In the genomic region with DNA sequence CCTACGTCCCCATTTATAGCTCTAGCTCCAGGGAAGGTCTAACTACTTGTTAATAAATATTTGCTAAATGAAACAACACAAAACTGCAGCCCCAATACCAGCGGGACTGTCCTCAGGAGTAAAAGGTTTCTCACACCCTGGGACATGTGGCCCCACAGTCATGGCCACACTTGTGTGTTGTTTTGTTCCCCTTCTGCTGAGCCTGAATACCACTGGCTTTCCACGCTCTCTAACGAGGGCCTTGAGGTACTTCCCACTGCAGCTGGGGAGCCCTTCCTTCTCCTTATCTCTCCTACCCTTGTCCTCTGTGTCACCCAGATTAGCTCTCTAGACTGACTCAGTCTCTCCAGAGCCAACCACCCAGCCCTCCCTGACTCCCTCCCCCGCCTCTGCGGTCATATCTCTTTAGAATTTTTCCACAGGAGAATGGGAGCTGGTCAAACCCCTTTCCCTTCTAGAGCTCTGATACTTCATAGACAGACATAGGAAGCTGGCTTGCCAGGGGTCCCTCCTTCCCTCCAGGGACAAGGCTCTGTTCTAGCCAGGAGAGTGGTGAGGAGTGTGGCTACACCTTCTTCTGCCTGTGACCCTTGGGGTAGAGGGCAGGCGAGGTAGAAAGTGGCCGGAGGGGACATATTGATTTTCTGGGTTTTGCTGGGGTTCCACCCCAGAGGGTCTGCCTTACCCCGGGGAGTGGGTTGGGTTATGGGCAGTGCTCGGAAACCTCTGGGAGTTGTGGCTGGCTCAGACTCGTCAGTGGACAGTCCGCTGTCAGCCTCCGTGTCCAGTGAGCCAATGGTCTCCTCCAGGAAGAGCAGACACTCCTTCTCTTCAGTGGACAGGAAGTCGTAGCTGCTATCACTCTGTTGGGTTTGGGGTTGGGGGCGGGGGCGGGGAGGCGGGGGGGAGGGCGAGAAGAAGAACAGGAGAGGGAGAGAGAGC, we compare ENCODE assay signal across 11 cellular contexts. TPM values are rescaled to one million over a fixed set of nuclear protein-coding genes. Genes with fewer than 3 reads are reported as not detected.
A peak's percentile ranks its signal among the peaks of the same experiment; 100 is the strongest.
DNase-seq lines count a peak whose midpoint lies in the region; ATAC-seq lines count a peak whose summit lies in the region.
"Had no signal": no experiment of that assay in that cellular context is flagged by ENCODE, and none has a peak within 500 bp of the region (broad histone marks: within the 10 kb centered on the region; RNA-seq: fewer than 3 reads in every experiment).

No MANE protein-coding gene starts in this region.

- ATAC-seq in Right ventricle myocardium inferior, result peak; percentile 29
- ATAC-seq in activated CD8-positive, alpha-beta memory T cell treated with anti-CD3 and anti-CD28 coated beads, Interleukin-2, amount 10 ng/mL, durations not matched to agents 7 days and 5 days, result no peak

- H3K27me3 ChIP-seq in mesendoderm (ENCODE audit: insufficient read depth, low read length, poor library complexity), result no peaks in the 10 kb centered on the region

- no peaks in the 10 kb centered on the region for H3K36me3 ChIP-seq in mesendoderm (ENCODE audit: control insufficient read depth, insufficient read depth, low read length)

- peak overlapping the region; percentile 89 for H3K27ac Mint-ChIP-seq in dendritic cell treated with granulocyte-macrophage colony-stimulating factor and Interleukin-4, amounts not matched to agents 40 ng/mL and 50 ng/mL, for 4 days
- H3K27ac Mint-ChIP-seq in activated CD8-positive, alpha-beta memory T cell treated with anti-CD3 and anti-CD28 coated beads, Interleukin-2, amount 10 ng/mL, durations not matched to agents 7 days and 5 days, result no peak overlapping the region

- peaks cover 56% of the 10 kb centered on the region for H3K4me1 Mint-ChIP-seq in dendritic cell treated with granulocyte-macrophage colony-stimulating factor and Interleukin-4, amounts not matched to agents 40 ng/mL and 50 ng/mL, for 4 days (ENCODE audit: low read depth)
- peaks cover 3% of the 10 kb centered on the region for H3K4me1 Mint-ChIP-seq in activated CD8-positive, alpha-beta memory T cell treated with anti-CD3 and anti-CD28 coated beads, Interleukin-2, amount 10 ng/mL, durations not matched to agents 7 days and 5 days

- peaks cover 14% of the 10 kb centered on the region for H3K4me1 ChIP-seq in mesendoderm (ENCODE audit: control insufficient read depth, low read depth, low read length)

- no peaks in the 10 kb centered on the region for H3K79me2 ChIP-seq in mesendoderm (ENCODE audit: control insufficient read depth, insufficient read depth, low read length)

- H3K56ac ChIP-seq in mesendoderm (ENCODE audit: low read length), result peak overlapping the region; percentile 35

- no CpG with 5 or more reads among the region's 18 CpGs for WGBS in mesendoderm (ENCODE audit: extremely low coverage, insufficient coverage, low lambda C conversion rate)

- H3K79me1 ChIP-seq in mesendoderm (ENCODE audit: low read length), result no peaks in the 10 kb centered on the region

- intact Hi-C loops in Right ventricle myocardium inferior (cut with DNase I) (no loop called here), cardiac septum (cut with DNase I) (loop anchor here (5.0 kb wide), 1 partner anchor 43 kb away; no protein-coding TSS in a partner anchor), posterior vena cava (cut with DNase I) (no loop called here)
- intact Hi-C loops in dendritic cell treated with granulocyte-macrophage colony-stimulating factor and Interleukin-4, amounts not matched to agents 40 ng/mL and 50 ng/mL, for 4 days (cut with micrococcal nuclease), result no loop called here

- H3K9ac ChIP-seq in mesendoderm (ENCODE audit: low read length), result no peak overlapping the region

- H3K9me3 Mint-ChIP-seq in dendritic cell treated with granulocyte-macrophage colony-stimulating factor and Interleukin-4, amounts not matched to agents 40 ng/mL and 50 ng/mL, for 4 days, result no peaks in the 10 kb centered on the region
- H3K9me3 Mint-ChIP-seq in activated CD8-positive, alpha-beta memory T cell treated with anti-CD3 and anti-CD28 coated beads, Interleukin-2, amount 10 ng/mL, durations not matched to agents 7 days and 5 days (ENCODE audit: low read depth), result no peaks in the 10 kb centered on the region

- H4K8ac ChIP-seq in mesendoderm (ENCODE audit: low read depth, low read length), result peak overlapping the region; percentile 43

- H3K4me3 ChIP-seq in mesendoderm (ENCODE audit: low read length), result no peak overlapping the region

- no peak overlapping the region for H3K4me3 Mint-ChIP-seq in dendritic cell treated with granulocyte-macrophage colony-stimulating factor and Interleukin-4, amounts not matched to agents 40 ng/mL and 50 ng/mL, for 4 days
- H3K4me3 Mint-ChIP-seq in activated CD8-positive, alpha-beta memory T cell treated with anti-CD3 and anti-CD28 coated beads, Interleukin-2, amount 10 ng/mL, durations not matched to agents 7 days and 5 days, result no peak overlapping the region

- H2AK5ac ChIP-seq in mesendoderm (ENCODE audit: low read length), result peak overlapping the region; percentile 76

- H3K27me3 Mint-ChIP-seq in dendritic cell treated with granulocyte-macrophage colony-stimulating factor and Interleukin-4, amounts not matched to agents 40 ng/mL and 50 ng/mL, for 4 days, result peaks cover 7% of the 10 kb centered on the region
- H3K27me3 Mint-ChIP-seq in activated CD8-positive, alpha-beta memory T cell treated with anti-CD3 and anti-CD28 coated beads, Interleukin-2, amount 10 ng/mL, durations not matched to agents 7 days and 5 days, result peaks cover 33% of the 10 kb centered on the region

- H3K36me3 Mint-ChIP-seq in dendritic cell treated with granulocyte-macrophage colony-stimulating factor and Interleukin-4, amounts not matched to agents 40 ng/mL and 50 ng/mL, for 4 days (ENCODE audit: low read depth), result no peaks in the 10 kb centered on the region
- H3K36me3 Mint-ChIP-seq in activated CD8-positive, alpha-beta memory T cell treated with anti-CD3 and anti-CD28 coated beads, Interleukin-2, amount 10 ng/mL, durations not matched to agents 7 days and 5 days, result no peaks in the 10 kb centered on the region

- no peak overlapping the region for H2BK5ac ChIP-seq in mesendoderm (ENCODE audit: low read length)

- no peak overlapping the region for H4K5ac ChIP-seq in mesendoderm (ENCODE audit: low read length)

- H3K4ac ChIP-seq in mesendoderm (ENCODE audit: low read depth, low read length), result peak overlapping the region; percentile 47

- H3K4me2 ChIP-seq in mesendoderm (ENCODE audit: low read length), result no peak overlapping the region

- CTCF ChIA-PET in activated CD8-positive, alpha-beta memory T cell treated with anti-CD3 and anti-CD28 coated beads, Interleukin-2, amount 10 ng/mL, durations not matched to agents 7 days and 5 days (lab: Charles Lee), result interaction anchor here (2.1 kb wide), 1 partner anchor 20 kb away, joined by 4 read pairs; no protein-coding TSS in a partner anchor

- H2BK15ac ChIP-seq in mesendoderm (replicated peaks; ENCODE audit: low read depth), result peak overlapping the region; percentile 28

- DNase-seq in Right ventricle myocardium inferior (ENCODE audit: missing footprints) (no peak), cardiac septum (ENCODE audit: low spot score) (no peak), mesendoderm (no peak), NCI-H1417 (lab: John Stamatoyannopoulos, UW) (no peak), NCI-H1105 (lab: John Stamatoyannopoulos, UW) (no peak), posterior vena cava (ENCODE audit: low spot score) (no peak)
- DNase-seq in activated CD8-positive, alpha-beta memory T cell treated with anti-CD3 and anti-CD28 coated beads, Interleukin-2, amount 10 ng/mL, durations not matched to agents 7 days and 5 days, result no peak
- DNase-seq: NCI-H1694, T1000 had no signal

- no peak overlapping the region for H2BK120ac ChIP-seq in mesendoderm (ENCODE audit: low read depth, low read length)

- H3K23ac ChIP-seq in mesendoderm (ENCODE audit: low read length), result peak overlapping the region; percentile 11

- H3K18ac ChIP-seq in mesendoderm (ENCODE audit: low read length), result peak overlapping the region; percentile 76

- no peak overlapping the region for H3K27ac ChIP-seq in mesendoderm (ENCODE audit: low read depth, low read length)

RNA-seq across cellular contexts. Expression of gene C1orf116, which starts 8.1 kb away (rescaled TPM):
- total RNA-seq in Right ventricle myocardium inferior (1.2 TPM), cardiac septum (0.70 TPM), posterior vena cava (not detected)
- polyA plus RNA-seq in mesendoderm (2013, experiment 1 of 2), result 1.6 TPM
- 1.5 TPM for polyA plus RNA-seq in mesendoderm (2013, experiment 2 of 2)
- not detected for total RNA-seq in activated CD8-positive, alpha-beta memory T cell treated with anti-CD3 and anti-CD28 coated beads, Interleukin-2, amount 10 ng/mL, durations not matched to agents 7 days and 5 days

RNA-seq across cellular contexts. Expression of gene YOD1, which starts 26.5 kb away (rescaled TPM):
- 5.2 TPM for total RNA-seq in Right ventricle myocardium inferior
- total RNA-seq in cardiac septum, result 7.2 TPM
- 5.0 TPM for polyA plus RNA-seq in mesendoderm (2013, experiment 1 of 2)
- 4.9 TPM for polyA plus RNA-seq in mesendoderm (2013, experiment 2 of 2)
- 1 to 10 TPM; 8.7 to 9.7 TPM for total RNA-seq in activated CD8-positive, alpha-beta memory T cell treated with anti-CD3 and anti-CD28 coated beads, Interleukin-2, amount 10 ng/mL, durations not matched to agents 7 days and 5 days
- 1 to 10 TPM; 6.6 to 7.0 TPM for total RNA-seq in posterior vena cava

RNA-seq across cellular contexts. Expression of gene PFKFB2, which starts 28.6 kb away (rescaled TPM):
- total RNA-seq in Right ventricle myocardium inferior, result 68.2 TPM
- total RNA-seq in cardiac septum, result 49.9 TPM
- 3.9 TPM for polyA plus RNA-seq in mesendoderm (2013, experiment 1 of 2)
- 3.9 TPM for polyA plus RNA-seq in mesendoderm (2013, experiment 2 of 2)
- total RNA-seq in activated CD8-positive, alpha-beta memory T cell treated with anti-CD3 and anti-CD28 coated beads, Interleukin-2, amount 10 ng/mL, durations not matched to agents 7 days and 5 days, result 1 to 10 TPM; 2.3 TPM
- 10 to 100 TPM; 10.2 to 13.0 TPM for total RNA-seq in posterior vena cava

RNA-seq across cellular contexts. Expression of gene FCAMR, which starts 54.2 kb away (rescaled TPM):
- total RNA-seq in Right ventricle myocardium inferior (not detected), cardiac septum (not detected), posterior vena cava (not detected)
- polyA plus RNA-seq in mesendoderm (2013, experiment 1 of 2), result not detected
- not detected for polyA plus RNA-seq in mesendoderm (2013, experiment 2 of 2)
- total RNA-seq in activated CD8-positive, alpha-beta memory T cell treated with anti-CD3 and anti-CD28 coated beads, Interleukin-2, amount 10 ng/mL, durations not matched to agents 7 days and 5 days, result not detected
- total RNA-seq: lower leg skin had no signal
